Comparison of ENCODE assay signal across 8 cellular contexts in the genomic region with DNA sequence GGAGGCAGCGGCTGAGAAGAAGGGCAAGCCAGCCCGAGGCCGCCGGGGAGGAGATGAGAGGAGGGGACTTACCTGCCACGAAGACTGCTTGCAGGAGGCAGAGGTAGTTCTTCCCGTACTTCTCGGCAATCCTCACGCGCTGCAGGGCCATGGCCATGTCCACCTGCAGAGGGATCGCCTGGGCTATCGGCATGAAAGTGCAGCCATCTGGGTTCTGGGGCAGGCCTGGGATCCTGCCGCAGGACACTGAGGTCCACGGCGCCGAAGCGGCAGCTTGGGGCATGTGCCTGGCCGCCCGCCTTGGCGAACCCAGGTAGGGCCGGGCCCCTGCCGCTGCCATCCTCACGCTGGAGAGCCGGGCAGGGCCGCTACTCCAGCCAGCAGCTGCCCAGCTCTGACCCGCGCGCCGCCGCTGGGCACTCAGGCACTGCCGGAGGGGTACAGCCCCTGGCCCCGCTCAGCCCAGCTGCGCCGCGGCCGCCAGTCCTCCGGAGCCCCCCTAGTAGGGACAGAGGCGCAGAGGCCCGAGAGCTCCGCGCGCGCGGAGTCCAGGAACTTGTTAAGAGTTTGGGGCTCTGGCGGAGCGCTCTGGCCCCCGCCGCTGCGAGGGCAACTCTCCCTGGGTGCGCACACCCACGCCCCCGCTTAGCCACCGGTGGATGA. TPM values are rescaled to one million over a fixed set of nuclear protein-coding genes. Genes with fewer than 3 reads are reported as not detected.
DNase-seq lines count a peak whose midpoint lies in the region; ATAC-seq and TF ChIP-seq lines count a peak whose summit lies in the region.

No MANE protein-coding gene starts in this region.

- H2BK5ac ChIP-seq in mesenchymal stem cell (ENCODE audit: low read depth, low read length, poor library complexity, severe bottlenecking): no peak overlapping the region

- H3K36me3 ChIP-seq in mesenchymal stem cell (ENCODE audit: control insufficient read depth in 1 of 2, insufficient read depth in 2 of 2, low read depth in 1 of 2, low read length in 2 of 2): no peaks in the 10 kb centered on the region
- H3K36me3 ChIP-seq in aorta (ENCODE audit: control insufficient read depth in 1 of 2, insufficient read depth in 2 of 2, low read length in 1 of 2): no peaks in the 10 kb centered on the region
- no peaks in the 10 kb centered on the region for H3K36me3 ChIP-seq in OCI-LY7 (ENCODE audit: insufficient read depth, low read length)

- WGBS in mesenchymal stem cell: 5% methylated on average over 21 of the region's 52 CpGs
- 0 to 19% methylated on average over 47 to 52 of the region's 52 CpGs for WGBS in aorta, 2 donors

- H3K14ac ChIP-seq in mesenchymal stem cell (ENCODE audit: low read length in 2 of 2): no peak overlapping the region

- peak; percentile 59 for ATAC-seq in stimulated activated naive CD8-positive, alpha-beta T cell treated with anti-CD3 and anti-CD28 coated beads, Interleukin-15, amount 100 ng/mL, for 72 hours
- no peak for ATAC-seq in stimulated activated naive CD8-positive, alpha-beta T cell treated with anti-CD3 and anti-CD28 coated beads, Interleukin-15, Interleukin-2, amounts not matched to agents 100 U/mL and 50 U/mL, for 24 hours
- peak; percentile 31 for ATAC-seq in aorta (ENCODE audit: low FRiP score)

- H2BK15ac ChIP-seq in mesenchymal stem cell (ENCODE audit: low read depth, poor library complexity, severe bottlenecking): no peak overlapping the region

- POLR2A ChIA-PET in OCI-LY7 (lab: Charles Lee): no interaction called here

- H3K9ac ChIP-seq in mesenchymal stem cell (ENCODE audit: low read length): no peak overlapping the region

- H3K79me2 ChIP-seq in OCI-LY7 (ENCODE audit: insufficient read depth, low read depth, low read length): no peaks in the 10 kb centered on the region

- no peak overlapping the region for H3K18ac ChIP-seq in mesenchymal stem cell (ENCODE audit: low read depth in 1 of 2, low read length in 2 of 2)

- H3K4me1 ChIP-seq in mesenchymal stem cell (ENCODE audit: control insufficient read depth, insufficient read depth, low read depth, low read length): peaks cover 2% of the 10 kb centered on the region
- H3K4me1 ChIP-seq in aorta (ENCODE audit: control insufficient read depth in 1 of 2, insufficient read depth in 2 of 2, low read length in 2 of 2): no peaks in the 10 kb centered on the region
- no peaks in the 10 kb centered on the region for H3K4me1 ChIP-seq in OCI-LY7 (ENCODE audit: insufficient read depth, low read length, poor library complexity, severe bottlenecking)

- TF ChIP-seq CTCF in dorsolateral prefrontal cortex (IDR thresholded peaks at IDR 0.05 in 54 of 56, conservative IDR thresholded peaks at IDR 0.05 in 2 of 56; ENCODE audit: low read depth in 1 of 56, partially characterized antibody in 56 of 56) (no peak), OCI-LY7 (conservative IDR thresholded peaks at IDR 0.05; ENCODE audit: low read length) (no peak)

- H3K4me1 Mint-ChIP-seq in stimulated activated naive CD8-positive, alpha-beta T cell treated with anti-CD3 and anti-CD28 coated beads, Interleukin-15, amount 100 ng/mL, for 72 hours: peaks cover 6% of the 10 kb centered on the region

- no peak overlapping the region for H2BK12ac ChIP-seq in mesenchymal stem cell (ENCODE audit: low read length in 2 of 2)

- no peak overlapping the region for H4K8ac ChIP-seq in mesenchymal stem cell (ENCODE audit: low read length)

- no peak overlapping the region for H2AK5ac ChIP-seq in mesenchymal stem cell (ENCODE audit: low read length, severe bottlenecking)

- H3K4me3 ChIP-seq in dorsolateral prefrontal cortex (peak overlapping the region in 57 of 59 donors; percentile 11 to 63 (median 41)), mesenchymal stem cell (ENCODE audit: insufficient read depth in 1 of 2, low read depth in 1 of 2, low read length in 2 of 2) (peak overlapping the region; percentile 55 to 72), aorta (ENCODE audit: low read length in 2 of 2) (peak overlapping the region; percentile 23 to 43), OCI-LY7 (ENCODE audit: low read depth, low read length, poor library complexity, severe bottlenecking) (no peak overlapping the region)

- H2BK120ac ChIP-seq in mesenchymal stem cell (ENCODE audit: low read depth, low read length): no peak overlapping the region

- BruUV-seq in OCI-LY7 (replicated peaks; lab: Mats Ljungman, UMichigan): no TSS peak

- H3K27me3 ChIP-seq in dorsolateral prefrontal cortex (peaks cover 0 to 70% (median 28%) of the 10 kb centered on the region in 45 donors), mesenchymal stem cell (ENCODE audit: control insufficient read depth in 1 of 2, insufficient read depth in 1 of 2, low read length in 2 of 2) (peaks cover 0 to 21% of the 10 kb centered on the region in 2 experiments), aorta (ENCODE audit: control insufficient read depth in 1 of 2, insufficient read depth in 2 of 2, low read length in 1 of 2) (no peaks in the 10 kb centered on the region)

- peaks cover 0 to under 1% of the 10 kb centered on the region in 2 donors for H3K9me3 Mint-ChIP-seq in stimulated activated naive CD8-positive, alpha-beta T cell treated with anti-CD3 and anti-CD28 coated beads, Interleukin-15, amount 100 ng/mL, for 72 hours

- H3K4me3 Mint-ChIP-seq in stimulated activated naive CD8-positive, alpha-beta T cell treated with anti-CD3 and anti-CD28 coated beads, Interleukin-15, amount 100 ng/mL, for 72 hours: peak overlapping the region; percentile 49 to 66

- H3K27me3 Mint-ChIP-seq in stimulated activated naive CD8-positive, alpha-beta T cell treated with anti-CD3 and anti-CD28 coated beads, Interleukin-15, amount 100 ng/mL, for 72 hours: peaks cover 24% of the 10 kb centered on the region

- no peak overlapping the region for H3K4ac ChIP-seq in mesenchymal stem cell (ENCODE audit: low read depth in 1 of 2, low read length in 2 of 2)

- H3K4me2 ChIP-seq in mesenchymal stem cell (ENCODE audit: low read length, poor library complexity, severe bottlenecking) (peak overlapping the region; percentile 88), OCI-LY7 (ENCODE audit: low read length) (no peak overlapping the region)

- H3K79me1 ChIP-seq in mesenchymal stem cell (replicated peaks; ENCODE audit: low read length, poor library complexity, severe bottlenecking): no peaks in the 10 kb centered on the region

- no peak overlapping the region for H3K23ac ChIP-seq in mesenchymal stem cell (ENCODE audit: low read length in 2 of 2)

- no peaks in the 10 kb centered on the region for H4K20me1 ChIP-seq in OCI-LY7 (ENCODE audit: insufficient read depth, low read length)

- intact Hi-C loops in dorsolateral prefrontal cortex (cut with DNase I): no loop called here
- intact Hi-C loops in aorta (cut with DNase I): no loop called here
- intact Hi-C loops in OCI-LY7 (cut with micrococcal nuclease; ENCODE audit: unreplicated experiment): no loop called here

- H3K9me3 ChIP-seq in mesenchymal stem cell (ENCODE audit: control insufficient read depth, low read length) (no peaks in the 10 kb centered on the region), aorta (ENCODE audit: control insufficient read depth, low read length) (no peaks in the 10 kb centered on the region), OCI-LY7 (ENCODE audit: low read length) (no peaks in the 10 kb centered on the region)

- H2AFZ ChIP-seq in mesenchymal stem cell (ENCODE audit: low read depth, low read length) (no peak overlapping the region), OCI-LY7 (ENCODE audit: low read length) (no peak overlapping the region)

- DNase-seq in stimulated activated naive CD8-positive, alpha-beta T cell treated with anti-CD3 and anti-CD28 coated beads, Interleukin-15, amount 100 ng/mL, for 72 hours: no peak
- no peak for DNase-seq in stimulated activated naive CD8-positive, alpha-beta T cell treated with anti-CD3 and anti-CD28 coated beads, Interleukin-15, Interleukin-2, amounts not matched to agents 100 U/mL and 50 U/mL, for 24 hours
- no peak for DNase-seq in dorsolateral prefrontal cortex
- DNase-seq in mesenchymal stem cell: no peak
- peak in 1 of 2 donors; percentile 71 for DNase-seq in aorta
- DNase-seq in NCI-H1694 treated with DMSO at 0.1 percent for 48 hours (lab: John Stamatoyannopoulos, UW): no peak
- DNase-seq in DMS114 treated with DMSO at 0.1 percent for 48 hours (lab: John Stamatoyannopoulos, UW; ENCODE audit: unreplicated experiment): no peak
- no peak for DNase-seq in OCI-LY7 (ENCODE audit: low spot score)

- H3K27ac Mint-ChIP-seq in stimulated activated naive CD8-positive, alpha-beta T cell treated with anti-CD3 and anti-CD28 coated beads, Interleukin-15, amount 100 ng/mL, for 72 hours: no peak overlapping the region

- CTCF ChIA-PET in OCI-LY7 (lab: Charles Lee; ENCODE audit: unreplicated experiment): no interaction called here

- H3K27ac ChIP-seq in dorsolateral prefrontal cortex (no peak overlapping the region), mesenchymal stem cell (ENCODE audit: low read length, poor library complexity, severe bottlenecking) (no peak overlapping the region), aorta (ENCODE audit: low read depth in 1 of 2, low read length in 2 of 2) (no peak overlapping the region), OCI-LY7 (ENCODE audit: low read depth, low read length, poor library complexity, severe bottlenecking) (no peak overlapping the region)

- H4K91ac ChIP-seq in mesenchymal stem cell (ENCODE audit: low read length): no peak overlapping the region

- no peaks in the 10 kb centered on the region for H3K9me2 ChIP-seq in OCI-LY7 (ENCODE audit: insufficient read depth, low read length)

RNA-seq across cellular contexts. Expression of a gene that starts 16.0 kb away (rescaled TPM):
- total RNA-seq in dorsolateral prefrontal cortex (10 to 100 TPM in 108 of 120 experiments, 1 to 10 TPM in 12; 4.2 to 27.3 (median 15.2) TPM), aorta (1 to 10 TPM in 1 of 2 donors, under 1 TPM in 1; 0.97 to 1.1 TPM), OCI-LY7 (2022) (not detected in 2 replicates)
- polyA plus RNA-seq in mesenchymal stem cell (2013, experiment 1 of 2): not detected
- 0.01 TPM for polyA plus RNA-seq in mesenchymal stem cell (2013, experiment 2 of 2)
- 1 to 10 TPM; 1.6 to 2.3 TPM for polyA plus RNA-seq in aorta
- total RNA-seq in OCI-LY7 (2014; rRNA removed; shearing (Covaris generic)): not detected in 2 replicates
